1 cellular context compared by ENCODE assay signal in the genomic region with DNA sequence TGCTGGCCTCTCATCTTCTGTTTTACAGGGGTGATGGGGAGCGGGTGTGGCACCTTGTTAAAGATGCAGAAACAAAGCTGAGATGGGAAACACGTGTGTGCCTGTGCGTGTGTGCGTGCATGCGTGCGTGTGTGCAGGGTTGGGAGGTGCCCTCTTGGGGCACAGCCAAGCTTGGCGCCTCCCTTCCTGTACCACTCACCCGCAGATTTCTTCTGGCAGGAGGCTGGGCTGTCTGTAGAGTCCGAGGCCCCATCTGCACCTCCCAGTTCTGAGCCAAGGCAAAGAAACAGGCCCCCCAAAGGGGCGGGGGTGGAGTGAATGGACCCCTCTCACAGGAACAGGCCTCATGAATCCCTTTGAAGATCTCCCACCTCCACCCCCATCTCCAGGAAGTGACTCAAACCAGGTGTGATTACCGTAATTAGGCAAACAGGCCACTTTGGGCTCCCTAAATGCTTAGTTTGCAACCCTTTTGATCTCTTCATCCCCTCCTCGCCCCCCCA.
TF ChIP-seq lines count a peak whose summit lies in the region.

No MANE protein-coding gene starts in this region.

TF ChIP-seq in endothelial cell of umbilical vein, 7 proteins besides CTCF, POLR2A, EP300 and RAD21 (continued from another document):
- no peak for TF ChIP-seq FOS (IDR thresholded peaks at IDR 0.05; ENCODE audit: borderline replicate concordance, insufficient read depth, low read length)
